In the genomic region with DNA sequence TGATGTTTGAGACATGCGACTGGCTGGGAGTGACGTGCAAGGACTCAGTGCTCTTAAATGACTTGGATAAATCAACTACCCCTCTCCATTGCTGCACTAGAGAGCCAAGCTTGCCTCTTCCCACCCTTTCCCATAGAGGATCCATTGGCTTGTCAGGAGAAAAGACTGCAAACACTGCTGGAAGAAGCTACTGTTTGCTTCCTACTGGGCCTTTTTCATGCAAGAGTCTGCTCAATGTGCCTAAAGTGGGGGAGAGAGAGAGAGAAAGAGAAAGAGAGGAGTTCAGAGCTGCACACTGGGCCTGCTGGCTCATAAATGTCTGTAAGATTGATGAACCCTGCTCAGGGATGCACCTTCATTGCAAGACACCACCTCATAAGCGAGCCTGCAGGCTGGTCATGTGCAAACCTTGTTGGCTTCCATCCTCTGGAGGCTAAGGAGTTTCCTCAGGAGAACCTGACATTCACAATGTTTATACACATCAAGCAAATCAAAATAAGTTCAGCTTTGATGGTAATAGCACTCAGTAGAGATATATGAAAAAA, we compare ENCODE assay signal across 16 cellular contexts.
"Had no signal": no experiment of that assay in that cellular context is flagged by ENCODE, and none has a peak within 500 bp of the region (broad histone marks: within the 10 kb centered on the region; RNA-seq: fewer than 3 reads in every experiment).

No MANE protein-coding gene starts in this region.

- DNase-seq: activated CD4-positive, alpha-beta T cell treated with anti-CD3 and anti-CD28 coated beads, Interleukin-2, amount 50 U/mL, for 1 hour; activated CD8-positive, alpha-beta memory T cell treated with anti-CD3 and anti-CD28 coated beads for 24 hours; activated naive CD8-positive, alpha-beta T cell treated with anti-CD3 and anti-CD28 coated beads, Interleukin-2, amount 10 ng/mL, durations not matched to agents 7 days and 5 days; aorta; cerebellar nuclear complex; dermis blood vessel endothelial cell; endodermal cell; left ventricle myocardium inferior; mucosa of descending colon; naive thymus-derived CD4-positive, alpha-beta T cell; stimulated activated CD4-positive, alpha-beta T cell treated with anti-CD3 and anti-CD28 coated beads, Interleukin-15, amount 100 ng/mL, for 24 hours; stimulated activated CD4-positive, alpha-beta T cell treated with anti-CD3 and anti-CD28 coated beads, Interleukin-4, amount 100 ng/mL, for 24 hours; stimulated activated naive CD4-positive, alpha-beta T cell treated with Interleukin-2 at 50 U/mL for 16 hours had no signal

- H3K4me1 Mint-ChIP-seq: activated naive CD8-positive, alpha-beta T cell treated with anti-CD3 and anti-CD28 coated beads, Interleukin-2, amount 10 ng/mL, durations not matched to agents 7 days and 5 days; naive thymus-derived CD4-positive, alpha-beta T cell had no signal

- H3K9me3 Mint-ChIP-seq: activated T-helper 1 cell treated with anti-CD3 and anti-CD28 coated beads, Interleukin-12 subunit alpha, Interleukin-12 subunit beta, Interleukin-2, Interleukin-4 antibody, amounts not matched to agents 30 ng/mL and 10 ng/mL and 1 ng/mL, durations not matched to agents 14 hours and 24 hours and 36 hours; endodermal cell; type B pancreatic cell had no signal

- H3K27me3 Mint-ChIP-seq: activated naive CD8-positive, alpha-beta T cell treated with anti-CD3 and anti-CD28 coated beads, Interleukin-2, amount 10 ng/mL, durations not matched to agents 7 days and 5 days; naive thymus-derived CD4-positive, alpha-beta T cell; type B pancreatic cell had no signal

- H3K27ac ChIP-seq: left ventricle myocardium inferior had no signal

- H3K36me3 Mint-ChIP-seq: activated naive CD8-positive, alpha-beta T cell treated with anti-CD3 and anti-CD28 coated beads, Interleukin-2, amount 10 ng/mL, durations not matched to agents 7 days and 5 days; naive thymus-derived CD4-positive, alpha-beta T cell; type B pancreatic cell had no signal

- ATAC-seq: activated CD4-positive, CD25-positive, alpha-beta regulatory T cell treated with anti-CD3 and anti-CD28 coated beads, Interleukin-2, amount 50 U/mL, for 24 hours; mucosa of descending colon; naive thymus-derived CD4-positive, alpha-beta T cell had no signal

- H3K36me3 ChIP-seq: left ventricle myocardium inferior had no signal

- H3K4me3 Mint-ChIP-seq: activated naive CD8-positive, alpha-beta T cell treated with anti-CD3 and anti-CD28 coated beads, Interleukin-2, amount 10 ng/mL, durations not matched to agents 7 days and 5 days; activated T-helper 1 cell treated with anti-CD3 and anti-CD28 coated beads, Interleukin-12 subunit alpha, Interleukin-12 subunit beta, Interleukin-2, Interleukin-4 antibody, amounts not matched to agents 30 ng/mL and 10 ng/mL and 1 ng/mL, durations not matched to agents 14 hours and 24 hours and 36 hours; endodermal cell; naive thymus-derived CD4-positive, alpha-beta T cell; type B pancreatic cell had no signal

- H3K9me3 ChIP-seq: left ventricle myocardium inferior, mucosa of descending colon had no signal

- H3K4me3 ChIP-seq: left ventricle myocardium inferior, mucosa of descending colon had no signal

- H3K27ac Mint-ChIP-seq: activated naive CD8-positive, alpha-beta T cell treated with anti-CD3 and anti-CD28 coated beads, Interleukin-2, amount 10 ng/mL, durations not matched to agents 7 days and 5 days; activated T-helper 1 cell treated with anti-CD3 and anti-CD28 coated beads, Interleukin-12 subunit alpha, Interleukin-12 subunit beta, Interleukin-2, Interleukin-4 antibody, amounts not matched to agents 30 ng/mL and 10 ng/mL and 1 ng/mL, durations not matched to agents 14 hours and 24 hours and 36 hours; endodermal cell; naive thymus-derived CD4-positive, alpha-beta T cell; type B pancreatic cell had no signal
